8 cellular contexts compared by ENCODE assay signal in genomic region chr16:1002399-1003161, GRCh38. TPM values are rescaled to one million over a fixed set of nuclear protein-coding genes. Genes with fewer than 3 reads are reported as not detected.
DNase-seq lines count a peak whose midpoint lies in the region; ATAC-seq and TF ChIP-seq lines count a peak whose summit lies in the region.

No MANE protein-coding gene starts in this region.

- H3K36me3 ChIP-seq in kidney epithelial cell (ENCODE audit: control insufficient read depth, insufficient read depth, low read length): no peaks in the 10 kb centered on the region

- TF ChIP-seq CTCF in kidney epithelial cell (IDR thresholded peaks at IDR 0.05; ENCODE audit: insufficient read depth, low read length, poor library complexity, severe bottlenecking): no peak

- peaks cover 32% of the 10 kb centered on the region for H3K27me3 ChIP-seq in kidney epithelial cell (ENCODE audit: control insufficient read depth, insufficient read depth, low read length)

- DNase-seq in COLO829 (ENCODE audit: low spot score) (peak; percentile 93), RPMI8226 (peak; percentile 87), kidney epithelial cell (ENCODE audit: low read depth) (peak; percentile 52), NCI-H187 treated with DMSO at 0.1 percent for 48 hours (lab: John Stamatoyannopoulos, UW) (no peak)
- DNase-seq in activated naive CD4-positive, alpha-beta T cell treated with Interleukin-2 at 50 U/mL for 16 hours: peak; percentile 89
- peak; percentile 89 for DNase-seq in stimulated activated CD8-positive, alpha-beta memory T cell treated with anti-CD3 and anti-CD28 coated beads, Interleukin-4, amount 100 ng/mL, for 48 hours

- no peak overlapping the region for H3K4me3 ChIP-seq in kidney epithelial cell (ENCODE audit: low read depth, low read length)

- ATAC-seq in GM21526 (IDR thresholded peaks at IDR 0.05; ENCODE audit: low FRiP score, unreplicated experiment): no peak
- no peak for ATAC-seq in GM18870 (IDR thresholded peaks at IDR 0.05; ENCODE audit: unreplicated experiment)

RNA-seq across cellular contexts. Expression of gene SOX8, which starts 21.0 kb away (rescaled TPM):
- total RNA-seq in kidney epithelial cell: 0.71 and 1.3 TPM in 2 replicates

RNA-seq across cellular contexts. Expression of gene LMF1, which starts 31.8 kb away (rescaled TPM):
- 19.8 and 26.3 TPM in 2 replicates for total RNA-seq in kidney epithelial cell
